In the genomic region with DNA sequence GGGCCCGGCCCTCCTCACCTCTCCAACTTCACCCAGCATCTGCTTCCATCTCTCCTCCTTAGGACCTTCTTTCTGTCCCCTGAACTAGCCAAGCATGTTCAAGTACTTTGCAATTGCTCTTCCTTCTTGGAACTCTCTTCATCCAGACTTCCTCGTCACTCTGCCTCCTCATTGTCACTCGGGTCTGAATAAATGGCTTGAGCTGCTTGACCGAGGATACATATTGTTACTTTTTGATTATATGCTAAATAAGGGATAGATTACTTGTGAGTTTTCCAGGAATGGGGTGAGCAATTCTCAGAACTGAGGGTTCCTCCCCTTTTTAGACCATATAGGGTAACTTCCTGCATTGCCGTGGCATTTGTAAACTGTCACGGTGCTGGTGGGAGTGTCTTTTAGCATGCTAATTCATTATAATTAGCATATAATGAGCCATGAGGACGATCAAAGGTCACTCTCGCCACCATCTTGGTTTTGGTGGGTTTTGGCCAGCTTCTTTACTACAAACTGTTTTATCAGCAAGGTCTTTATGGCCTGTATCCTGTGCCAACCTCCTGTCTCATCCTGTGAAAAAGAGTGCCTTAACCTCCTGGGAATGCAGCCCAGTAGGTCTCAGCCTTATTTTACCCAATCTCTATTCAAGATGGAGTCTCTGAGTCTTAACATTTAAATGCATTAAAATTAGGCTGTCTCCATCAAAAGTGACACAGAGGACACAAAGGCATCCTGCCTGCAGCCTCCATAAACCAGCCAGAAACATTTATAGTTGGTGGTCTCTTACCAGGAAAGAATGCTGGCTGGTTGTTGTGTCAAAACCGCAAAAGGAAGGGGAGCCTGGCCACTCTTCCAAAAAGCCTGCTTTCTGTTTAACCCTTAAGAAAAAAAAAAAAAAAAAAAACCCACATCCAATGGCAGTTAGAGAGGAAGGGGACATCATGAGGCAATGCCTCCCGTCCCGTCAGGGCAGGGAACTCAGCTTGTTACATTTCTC, we compare ENCODE assay signal across 1 cellular context.
TF ChIP-seq lines count a peak whose summit lies in the region.

No MANE protein-coding gene starts in this region.

TF ChIP-seq in K562, 482 proteins besides CTCF, POLR2A, EP300 and RAD21 (continued from another document and continues in another):
- TF ChIP-seq NRF1 (conservative IDR thresholded peaks at IDR 0.05 in 1 of 2, IDR thresholded peaks at IDR 0.05 in 1 of 2): peak; percentile 37 to 60; a peak in 3 of 4 replicates
- no peak for TF ChIP-seq PURB (CRISPR knock-in tag; IDR thresholded peaks at IDR 0.05; ENCODE audit: low read depth)
- peak; percentile 89 for TF ChIP-seq SMAD4 (CRISPR knock-in tag; conservative IDR thresholded peaks at IDR 0.05)
- no peak for TF ChIP-seq ZNF217 (CRISPR knock-in tag; IDR thresholded peaks at IDR 0.05)
- TF ChIP-seq SMAD1 (IDR thresholded peaks at IDR 0.05; ENCODE audit: low read depth, low read length, partially characterized antibody): peak; percentile 93
- TF ChIP-seq, protein P1, sequence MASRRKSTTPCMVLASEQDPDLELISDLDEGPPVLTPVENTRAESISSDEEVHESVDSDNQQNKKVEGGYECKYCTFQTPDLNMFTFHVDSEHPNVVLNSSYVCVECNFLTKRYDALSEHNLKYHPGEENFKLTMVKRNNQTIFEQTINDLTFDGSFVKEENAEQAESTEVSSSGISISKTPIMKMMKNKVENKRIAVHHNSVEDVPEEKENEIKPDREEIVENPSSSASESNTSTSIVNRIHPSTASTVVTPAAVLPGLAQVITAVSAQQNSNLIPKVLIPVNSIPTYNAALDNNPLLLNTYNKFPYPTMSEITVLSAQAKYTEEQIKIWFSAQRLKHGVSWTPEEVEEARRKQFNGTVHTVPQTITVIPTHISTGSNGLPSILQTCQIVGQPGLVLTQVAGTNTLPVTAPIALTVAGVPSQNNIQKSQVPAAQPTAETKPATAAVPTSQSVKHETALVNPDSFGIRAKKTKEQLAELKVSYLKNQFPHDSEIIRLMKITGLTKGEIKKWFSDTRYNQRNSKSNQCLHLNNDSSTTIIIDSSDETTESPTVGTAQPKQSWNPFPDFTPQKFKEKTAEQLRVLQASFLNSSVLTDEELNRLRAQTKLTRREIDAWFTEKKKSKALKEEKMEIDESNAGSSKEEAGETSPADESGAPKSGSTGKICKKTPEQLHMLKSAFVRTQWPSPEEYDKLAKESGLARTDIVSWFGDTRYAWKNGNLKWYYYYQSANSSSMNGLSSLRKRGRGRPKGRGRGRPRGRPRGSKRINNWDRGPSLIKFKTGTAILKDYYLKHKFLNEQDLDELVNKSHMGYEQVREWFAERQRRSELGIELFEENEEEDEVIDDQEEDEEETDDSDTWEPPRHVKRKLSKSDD (conservative IDR thresholded peaks at IDR 0.05; ENCODE audit: low read length): no peak
- TF ChIP-seq SLC30A9 (CRISPR knock-in tag; IDR thresholded peaks at IDR 0.05): no peak
- TF ChIP-seq POLR2AphosphoS2 (IDR thresholded peaks at IDR 0.05; ENCODE audit: low read length): peak; percentile 88; the same call in 1 of the 2 replicates
- peak; percentile 92 for TF ChIP-seq ZNF76 (CRISPR knock-in tag; IDR thresholded peaks at IDR 0.05; ENCODE audit: borderline replicate concordance)
- TF ChIP-seq CTBP1 (IDR thresholded peaks at IDR 0.05; ENCODE audit: borderline replicate concordance): no peak; the same call in none of the 2 replicates
- TF ChIP-seq, protein P2, sequence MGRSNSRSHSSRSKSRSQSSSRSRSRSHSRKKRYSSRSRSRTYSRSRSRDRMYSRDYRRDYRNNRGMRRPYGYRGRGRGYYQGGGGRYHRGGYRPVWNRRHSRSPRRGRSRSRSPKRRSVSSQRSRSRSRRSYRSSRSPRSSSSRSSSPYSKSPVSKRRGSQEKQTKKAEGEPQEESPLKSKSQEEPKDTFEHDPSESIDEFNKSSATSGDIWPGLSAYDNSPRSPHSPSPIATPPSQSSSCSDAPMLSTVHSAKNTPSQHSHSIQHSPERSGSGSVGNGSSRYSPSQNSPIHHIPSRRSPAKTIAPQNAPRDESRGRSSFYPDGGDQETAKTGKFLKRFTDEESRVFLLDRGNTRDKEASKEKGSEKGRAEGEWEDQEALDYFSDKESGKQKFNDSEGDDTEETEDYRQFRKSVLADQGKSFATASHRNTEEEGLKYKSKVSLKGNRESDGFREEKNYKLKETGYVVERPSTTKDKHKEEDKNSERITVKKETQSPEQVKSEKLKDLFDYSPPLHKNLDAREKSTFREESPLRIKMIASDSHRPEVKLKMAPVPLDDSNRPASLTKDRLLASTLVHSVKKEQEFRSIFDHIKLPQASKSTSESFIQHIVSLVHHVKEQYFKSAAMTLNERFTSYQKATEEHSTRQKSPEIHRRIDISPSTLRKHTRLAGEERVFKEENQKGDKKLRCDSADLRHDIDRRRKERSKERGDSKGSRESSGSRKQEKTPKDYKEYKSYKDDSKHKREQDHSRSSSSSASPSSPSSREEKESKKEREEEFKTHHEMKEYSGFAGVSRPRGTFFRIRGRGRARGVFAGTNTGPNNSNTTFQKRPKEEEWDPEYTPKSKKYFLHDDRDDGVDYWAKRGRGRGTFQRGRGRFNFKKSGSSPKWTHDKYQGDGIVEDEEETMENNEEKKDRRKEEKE (IDR thresholded peaks at IDR 0.05; ENCODE audit: borderline replicate concordance in 1 of 2, control insufficient read depth in 1 of 2, low read depth in 2 of 2, low read length in 1 of 2): no peak
- peak; percentile 83 for TF ChIP-seq ZNF239 (CRISPR knock-in tag; IDR thresholded peaks at IDR 0.05)
- TF ChIP-seq, protein P3, sequence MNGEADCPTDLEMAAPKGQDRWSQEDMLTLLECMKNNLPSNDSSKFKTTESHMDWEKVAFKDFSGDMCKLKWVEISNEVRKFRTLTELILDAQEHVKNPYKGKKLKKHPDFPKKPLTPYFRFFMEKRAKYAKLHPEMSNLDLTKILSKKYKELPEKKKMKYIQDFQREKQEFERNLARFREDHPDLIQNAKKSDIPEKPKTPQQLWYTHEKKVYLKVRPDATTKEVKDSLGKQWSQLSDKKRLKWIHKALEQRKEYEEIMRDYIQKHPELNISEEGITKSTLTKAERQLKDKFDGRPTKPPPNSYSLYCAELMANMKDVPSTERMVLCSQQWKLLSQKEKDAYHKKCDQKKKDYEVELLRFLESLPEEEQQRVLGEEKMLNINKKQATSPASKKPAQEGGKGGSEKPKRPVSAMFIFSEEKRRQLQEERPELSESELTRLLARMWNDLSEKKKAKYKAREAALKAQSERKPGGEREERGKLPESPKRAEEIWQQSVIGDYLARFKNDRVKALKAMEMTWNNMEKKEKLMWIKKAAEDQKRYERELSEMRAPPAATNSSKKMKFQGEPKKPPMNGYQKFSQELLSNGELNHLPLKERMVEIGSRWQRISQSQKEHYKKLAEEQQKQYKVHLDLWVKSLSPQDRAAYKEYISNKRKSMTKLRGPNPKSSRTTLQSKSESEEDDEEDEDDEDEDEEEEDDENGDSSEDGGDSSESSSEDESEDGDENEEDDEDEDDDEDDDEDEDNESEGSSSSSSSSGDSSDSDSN (IDR thresholded peaks at IDR 0.05; ENCODE audit: borderline replicate concordance in 1 of 2, low read depth in 2 of 2, low read length in 2 of 2): no peak
- TF ChIP-seq ZNF699 (CRISPR knock-in tag; IDR thresholded peaks at IDR 0.05; ENCODE audit: insufficient replicate concordance): no peak
- TF ChIP-seq ZNF445 (CRISPR knock-in tag; IDR thresholded peaks at IDR 0.05; ENCODE audit: low read depth): peak; percentile 75
- TF ChIP-seq, protein P4, sequence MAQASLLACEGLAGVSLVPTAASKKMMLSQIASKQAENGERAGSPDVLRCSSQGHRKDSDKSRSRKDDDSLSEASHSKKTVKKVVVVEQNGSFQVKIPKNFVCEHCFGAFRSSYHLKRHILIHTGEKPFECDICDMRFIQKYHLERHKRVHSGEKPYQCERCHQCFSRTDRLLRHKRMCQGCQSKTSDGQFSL (CRISPR knock-in tag; IDR thresholded peaks at IDR 0.05): no peak
- TF ChIP-seq, protein P4 (tag; IDR thresholded peaks at IDR 0.05): peak in 1 of 2 experiments; percentile 93; a peak in 2 of 4 replicates
- TF ChIP-seq HEY1 (CRISPR knock-in tag; IDR thresholded peaks at IDR 0.05; ENCODE audit: borderline replicate concordance): 0 out of 2 replicates have a peak, but pooled peaks have one; percentile 27
- TF ChIP-seq ZNF77 (CRISPR knock-in tag; IDR thresholded peaks at IDR 0.05): no peak
- TF ChIP-seq KLF10 (CRISPR knock-in tag; IDR thresholded peaks at IDR 0.05): peak; percentile 59; the same call in 1 of the 2 replicates
- peak; percentile 73; the same call in 1 of the 2 replicates for TF ChIP-seq TOE1 (IDR thresholded peaks at IDR 0.05; ENCODE audit: borderline replicate concordance)
- TF ChIP-seq TOE1 (CRISPR knock-in tag; IDR thresholded peaks at IDR 0.05; ENCODE audit: borderline replicate concordance, low read depth): no peak
- TF ChIP-seq, protein P5, sequence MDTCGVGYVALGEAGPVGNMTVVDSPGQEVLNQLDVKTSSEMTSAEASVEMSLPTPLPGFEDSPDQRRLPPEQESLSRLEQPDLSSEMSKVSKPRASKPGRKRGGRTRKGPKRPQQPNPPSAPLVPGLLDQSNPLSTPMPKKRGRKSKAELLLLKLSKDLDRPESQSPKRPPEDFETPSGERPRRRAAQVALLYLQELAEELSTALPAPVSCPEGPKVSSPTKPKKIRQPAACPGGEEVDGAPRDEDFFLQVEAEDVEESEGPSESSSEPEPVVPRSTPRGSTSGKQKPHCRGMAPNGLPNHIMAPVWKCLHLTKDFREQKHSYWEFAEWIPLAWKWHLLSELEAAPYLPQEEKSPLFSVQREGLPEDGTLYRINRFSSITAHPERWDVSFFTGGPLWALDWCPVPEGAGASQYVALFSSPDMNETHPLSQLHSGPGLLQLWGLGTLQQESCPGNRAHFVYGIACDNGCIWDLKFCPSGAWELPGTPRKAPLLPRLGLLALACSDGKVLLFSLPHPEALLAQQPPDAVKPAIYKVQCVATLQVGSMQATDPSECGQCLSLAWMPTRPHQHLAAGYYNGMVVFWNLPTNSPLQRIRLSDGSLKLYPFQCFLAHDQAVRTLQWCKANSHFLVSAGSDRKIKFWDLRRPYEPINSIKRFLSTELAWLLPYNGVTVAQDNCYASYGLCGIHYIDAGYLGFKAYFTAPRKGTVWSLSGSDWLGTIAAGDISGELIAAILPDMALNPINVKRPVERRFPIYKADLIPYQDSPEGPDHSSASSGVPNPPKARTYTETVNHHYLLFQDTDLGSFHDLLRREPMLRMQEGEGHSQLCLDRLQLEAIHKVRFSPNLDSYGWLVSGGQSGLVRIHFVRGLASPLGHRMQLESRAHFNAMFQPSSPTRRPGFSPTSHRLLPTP (IDR thresholded peaks at IDR 0.05; ENCODE audit: borderline replicate concordance, extremely low read depth, insufficient read length): no peak
- TF ChIP-seq HOXB6 (CRISPR knock-in tag; IDR thresholded peaks at IDR 0.05; ENCODE audit: borderline replicate concordance): peak; percentile 69; the same call in 1 of the 2 replicates
- no peak for TF ChIP-seq SRSF9 (IDR thresholded peaks at IDR 0.05; ENCODE audit: borderline replicate concordance, low read depth, low read length)
- TF ChIP-seq, protein P6, sequence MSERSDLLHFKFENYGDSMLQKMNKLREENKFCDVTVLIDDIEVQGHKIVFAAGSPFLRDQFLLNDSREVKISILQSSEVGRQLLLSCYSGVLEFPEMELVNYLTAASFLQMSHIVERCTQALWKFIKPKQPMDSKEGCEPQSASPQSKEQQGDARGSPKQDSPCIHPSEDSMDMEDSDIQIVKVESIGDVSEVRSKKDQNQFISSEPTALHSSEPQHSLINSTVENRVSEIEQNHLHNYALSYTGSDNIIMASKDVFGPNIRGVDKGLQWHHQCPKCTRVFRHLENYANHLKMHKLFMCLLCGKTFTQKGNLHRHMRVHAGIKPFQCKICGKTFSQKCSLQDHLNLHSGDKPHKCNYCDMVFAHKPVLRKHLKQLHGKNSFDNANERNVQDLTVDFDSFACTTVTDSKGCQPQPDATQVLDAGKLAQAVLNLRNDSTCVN (CRISPR knock-in tag; IDR thresholded peaks at IDR 0.05): no peak
- TF ChIP-seq, protein P7, sequence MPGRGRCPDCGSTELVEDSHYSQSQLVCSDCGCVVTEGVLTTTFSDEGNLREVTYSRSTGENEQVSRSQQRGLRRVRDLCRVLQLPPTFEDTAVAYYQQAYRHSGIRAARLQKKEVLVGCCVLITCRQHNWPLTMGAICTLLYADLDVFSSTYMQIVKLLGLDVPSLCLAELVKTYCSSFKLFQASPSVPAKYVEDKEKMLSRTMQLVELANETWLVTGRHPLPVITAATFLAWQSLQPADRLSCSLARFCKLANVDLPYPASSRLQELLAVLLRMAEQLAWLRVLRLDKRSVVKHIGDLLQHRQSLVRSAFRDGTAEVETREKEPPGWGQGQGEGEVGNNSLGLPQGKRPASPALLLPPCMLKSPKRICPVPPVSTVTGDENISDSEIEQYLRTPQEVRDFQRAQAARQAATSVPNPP (IDR thresholded peaks at IDR 0.05; ENCODE audit: borderline replicate concordance, insufficient read depth, insufficient read length): no peak
- no peak for TF ChIP-seq PHB2 (IDR thresholded peaks at IDR 0.05; ENCODE audit: low read depth)
- TF ChIP-seq ELF2 (CRISPR knock-in tag; IDR thresholded peaks at IDR 0.05): no peak
- no peak for TF ChIP-seq TSC22D4 (tag; IDR thresholded peaks at IDR 0.05)
- 0 out of 2 replicates have a peak, but pooled peaks have one; percentile 34 for TF ChIP-seq MEF2A (IDR thresholded peaks at IDR 0.05; ENCODE audit: control insufficient read depth, low read depth, low read length)
- TF ChIP-seq, protein P8, sequence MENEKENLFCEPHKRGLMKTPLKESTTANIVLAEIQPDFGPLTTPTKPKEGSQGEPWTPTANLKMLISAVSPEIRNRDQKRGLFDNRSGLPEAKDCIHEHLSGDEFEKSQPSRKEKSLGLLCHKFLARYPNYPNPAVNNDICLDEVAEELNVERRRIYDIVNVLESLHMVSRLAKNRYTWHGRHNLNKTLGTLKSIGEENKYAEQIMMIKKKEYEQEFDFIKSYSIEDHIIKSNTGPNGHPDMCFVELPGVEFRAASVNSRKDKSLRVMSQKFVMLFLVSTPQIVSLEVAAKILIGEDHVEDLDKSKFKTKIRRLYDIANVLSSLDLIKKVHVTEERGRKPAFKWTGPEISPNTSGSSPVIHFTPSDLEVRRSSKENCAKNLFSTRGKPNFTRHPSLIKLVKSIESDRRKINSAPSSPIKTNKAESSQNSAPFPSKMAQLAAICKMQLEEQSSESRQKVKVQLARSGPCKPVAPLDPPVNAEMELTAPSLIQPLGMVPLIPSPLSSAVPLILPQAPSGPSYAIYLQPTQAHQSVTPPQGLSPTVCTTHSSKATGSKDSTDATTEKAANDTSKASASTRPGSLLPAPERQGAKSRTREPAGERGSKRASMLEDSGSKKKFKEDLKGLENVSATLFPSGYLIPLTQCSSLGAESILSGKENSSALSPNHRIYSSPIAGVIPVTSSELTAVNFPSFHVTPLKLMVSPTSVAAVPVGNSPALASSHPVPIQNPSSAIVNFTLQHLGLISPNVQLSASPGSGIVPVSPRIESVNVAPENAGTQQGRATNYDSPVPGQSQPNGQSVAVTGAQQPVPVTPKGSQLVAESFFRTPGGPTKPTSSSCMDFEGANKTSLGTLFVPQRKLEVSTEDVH (IDR thresholded peaks at IDR 0.05; ENCODE audit: low read depth, partially characterized antibody): no peak
- peak; percentile 57 for TF ChIP-seq MTA1 (IDR thresholded peaks at IDR 0.05; ENCODE audit: borderline replicate concordance)
- TF ChIP-seq DACH1 (IDR thresholded peaks at IDR 0.05; ENCODE audit: partially characterized antibody): no peak
- TF ChIP-seq GTF2F1 (IDR thresholded peaks at IDR 0.05; ENCODE audit: low read depth, low read length): no peak; the same call in 1 of the 2 replicates
- peak; percentile 94 for TF ChIP-seq SMAD3 (CRISPR knock-in tag; conservative IDR thresholded peaks at IDR 0.05)
- TF ChIP-seq CBFA2T2 (conservative IDR thresholded peaks at IDR 0.05): no peak
- 0 out of 2 replicates have a peak, but pooled peaks have one; percentile 61 for TF ChIP-seq CAMTA2 (CRISPR knock-in tag; conservative IDR thresholded peaks at IDR 0.05)
- no peak for TF ChIP-seq FOXK1 (CRISPR knock-in tag; IDR thresholded peaks at IDR 0.05; ENCODE audit: borderline replicate concordance)
- no peak for TF ChIP-seq CCAR2 (IDR thresholded peaks at IDR 0.05; ENCODE audit: low read depth, low read length)
